In genomic region chr2:151238527-151239487, GRCh38 we compare ENCODE assay signal across 8 cellular contexts. TPM values are rescaled to one million over a fixed set of nuclear protein-coding genes. Genes with fewer than 3 reads are reported as not detected.
DNase-seq lines count a peak whose midpoint lies in the region; FAIRE-seq and TF ChIP-seq lines count a peak whose summit lies in the region.

No MANE protein-coding gene starts in this region.

- no CpG with 5 or more reads among the region's 6 CpGs for WGBS in H9 (ENCODE audit: extremely low coverage, insufficient read length, low lambda C conversion rate)
- WGBS in small intestine, 3 donors, result 8 to 18% (median 15%) methylated on average over 6 of the region's 6 CpGs

- no peak overlapping the region for H3K18ac ChIP-seq in H9 (ENCODE audit: insufficient read length, low read depth, low read length)

- FAIRE-seq in small intestine (lab: Jason Lieb, UNC), result no peak

- H3K9me3 ChIP-seq in H9 (ENCODE audit: control insufficient read depth, low read depth, low read length), result no peaks in the 10 kb centered on the region
- no peaks in the 10 kb centered on the region for H3K9me3 ChIP-seq in small intestine (ENCODE audit: control insufficient read depth, low read depth)

- no peak overlapping the region for H2BK15ac ChIP-seq in H9 (ENCODE audit: low read depth, low read length)

- H3K79me2 ChIP-seq in H9 (ENCODE audit: insufficient read depth, low read length), result no peaks in the 10 kb centered on the region

- H2AFZ ChIP-seq in H9 (ENCODE audit: low read length), result no peak overlapping the region

- no peak overlapping the region for H2AK5ac ChIP-seq in H9 (ENCODE audit: insufficient read length, low read length)

- H3K4me3 ChIP-seq in small intestine (ENCODE audit: low read depth in 1 of 2, low read length in 2 of 2), result no peak overlapping the region

- no peak overlapping the region for H3K4ac ChIP-seq in H9 (ENCODE audit: low read depth, low read length)

- no peaks in the 10 kb centered on the region for H3K23me2 ChIP-seq in H9 (ENCODE audit: insufficient read length, low read depth, low read length, poor library complexity, severe bottlenecking)

- H3K23ac ChIP-seq in H9 (ENCODE audit: insufficient read length, low read depth, low read length), result no peak overlapping the region

- no peak overlapping the region for H2BK12ac ChIP-seq in H9 (ENCODE audit: insufficient read length, low read depth, low read length)

- no peak overlapping the region for H2BK20ac ChIP-seq in H9 (ENCODE audit: low read depth, low read length, poor library complexity, severe bottlenecking)

- H3K27ac ChIP-seq in H9 (ENCODE audit: insufficient read length, low read depth, low read length), result no peak overlapping the region
- H3K27ac ChIP-seq in small intestine (ENCODE audit: low read depth in 1 of 2, low read length in 1 of 2), result no peak overlapping the region

- peak; percentile 28 for DNase-seq in activated naive CD4-positive, alpha-beta T cell treated with Interleukin-2 at 50 U/mL for 16 hours
- DNase-seq in activated naive CD4-positive, alpha-beta T cell (lab: John Stamatoyannopoulos, UW), result no peak
- DNase-seq in H9, result peak; percentile 49
- DNase-seq in M059J (ENCODE audit: low read depth), result peak; percentile 61
- DNase-seq in RKO (ENCODE audit: low spot score), result peak; percentile 64
- DNase-seq in astrocyte of the hippocampus (ENCODE audit: low read depth, low spot score), result peak; percentile 83
- DNase-seq in iPS-NIHi7 (ENCODE audit: extremely low spot score), result peak; percentile 67
- peak; percentile 42 for DNase-seq in small intestine

- H4K91ac ChIP-seq in H9 (ENCODE audit: insufficient read length, low read depth, low read length), result no peak overlapping the region

- no peak overlapping the region for H3K9ac ChIP-seq in H9 (ENCODE audit: extremely low read depth, insufficient read length, low read length)

- H3K27me3 ChIP-seq in H9 (ENCODE audit: insufficient read depth, low read length) (no peaks in the 10 kb centered on the region), small intestine (ENCODE audit: control insufficient read depth in 2 of 2, insufficient read depth in 2 of 2, low read length in 2 of 2) (no peaks in the 10 kb centered on the region)

- no peak overlapping the region for H4K5ac ChIP-seq in H9 (ENCODE audit: insufficient read length, low read depth, low read length)

- H3T11ph ChIP-seq in H9 (ENCODE audit: low read length), result no peak overlapping the region

- no peak overlapping the region for H3K27ac Mint-ChIP-seq in H9

- peak; percentile 96 for TF ChIP-seq CTCF in H9 (conservative IDR thresholded peaks at IDR 0.05)

- H3K14ac ChIP-seq in H9 (ENCODE audit: insufficient read depth, low read length), result no peak overlapping the region

- H3K4me1 ChIP-seq in H9 (ENCODE audit: insufficient read depth, low read length) (no peaks in the 10 kb centered on the region), small intestine (ENCODE audit: control insufficient read depth in 2 of 2, insufficient read depth in 1 of 2, low read depth in 1 of 2, low read length in 1 of 2) (no peaks in the 10 kb centered on the region)

- peaks cover 4 to 13% of the 10 kb centered on the region in 2 experiments; a peak in 2 of 4 replicates for H3K4me1 Mint-ChIP-seq in H9

- H3K9me3 Mint-ChIP-seq in H9, result no peaks in the 10 kb centered on the region

- no peaks in the 10 kb centered on the region for H3K79me1 ChIP-seq in H9 (ENCODE audit: insufficient read depth, low read depth, low read length, poor library complexity, severe bottlenecking)

- H3K56ac ChIP-seq in H9 (ENCODE audit: insufficient read length, low read depth, low read length), result no peak overlapping the region

- H3K36me3 Mint-ChIP-seq in H9 (ENCODE audit: insufficient read depth in 1 of 3, low read depth in 3 of 3), result no peaks in the 10 kb centered on the region

- no peak overlapping the region for H3K4me2 ChIP-seq in H9 (ENCODE audit: insufficient read depth, insufficient read length, low read length)

- H4K20me1 ChIP-seq in H9 (ENCODE audit: control insufficient read depth, insufficient read depth, insufficient read length), result no peaks in the 10 kb centered on the region

- H4K8ac ChIP-seq in H9 (replicated peaks; ENCODE audit: insufficient read length, low read depth, low read length), result no peak overlapping the region

- H3K27me3 Mint-ChIP-seq in H9 (ENCODE audit: low read depth), result no peaks in the 10 kb centered on the region

- no peak overlapping the region for H2BK5ac ChIP-seq in H9 (ENCODE audit: insufficient read length, low read length)

- no peaks in the 10 kb centered on the region for H3K36me3 ChIP-seq in small intestine (ENCODE audit: control insufficient read depth in 2 of 2, insufficient read depth in 2 of 2, low read length in 2 of 2)

- no peak overlapping the region for H3K4me3 Mint-ChIP-seq in H9

- no peak overlapping the region for H2BK120ac ChIP-seq in H9 (ENCODE audit: low read depth, low read length, poor library complexity, severe bottlenecking)

RNA-seq across cellular contexts. Expression of gene RBM43, which starts 22.9 kb away (rescaled TPM):
- total RNA-seq in H9 (2021), result 1.8 and 2.0 TPM in 2 replicates
- 1.3 and 3.2 TPM in 2 replicates for total RNA-seq in M059J (2014; rRNA removed; shearing (Covaris generic))
- 1 to 10 TPM in 2 of 3 donors, under 1 TPM in 1; 0.81 to 3.4 (median 1.1) TPM for polyA plus RNA-seq in small intestine

RNA-seq across cellular contexts. Expression of gene NMI, which starts 50.7 kb away (rescaled TPM):
- 5.1 and 5.6 TPM in 2 replicates for total RNA-seq in H9 (2021)
- total RNA-seq in M059J (2014; rRNA removed; shearing (Covaris generic)), result 39.4 and 42.4 TPM in 2 replicates
- polyA plus RNA-seq in small intestine, result 10 to 100 TPM; 26.7 to 36.2 (median 31.1) TPM

Comparison
In these comparisons a context has a peak if more than half of its experiments do, and no peak if none do; other contexts are left out.
1. DNase-seq: peak in activated naive CD4-positive, alpha-beta T cell treated with Interleukin-2 at 50 U/mL for 16 hours (single experiment), H9 (single experiment), M059J (single experiment), RKO (single experiment), astrocyte of the hippocampus (single experiment), iPS-NIHi7 (single experiment) and small intestine (single experiment); none in activated naive CD4-positive, alpha-beta T cell (0 of 4).